1 cellular context compared by ENCODE assay signal in genomic region chr18:2171840-2172625, GRCh38.
TF ChIP-seq lines count a peak whose summit lies in the region.

No MANE protein-coding gene starts in this region.

TF ChIP-seq in HepG2, 621 proteins besides CTCF, POLR2A, EP300 and RAD21 (continued from another document):
- TF ChIP-seq, protein P1, sequence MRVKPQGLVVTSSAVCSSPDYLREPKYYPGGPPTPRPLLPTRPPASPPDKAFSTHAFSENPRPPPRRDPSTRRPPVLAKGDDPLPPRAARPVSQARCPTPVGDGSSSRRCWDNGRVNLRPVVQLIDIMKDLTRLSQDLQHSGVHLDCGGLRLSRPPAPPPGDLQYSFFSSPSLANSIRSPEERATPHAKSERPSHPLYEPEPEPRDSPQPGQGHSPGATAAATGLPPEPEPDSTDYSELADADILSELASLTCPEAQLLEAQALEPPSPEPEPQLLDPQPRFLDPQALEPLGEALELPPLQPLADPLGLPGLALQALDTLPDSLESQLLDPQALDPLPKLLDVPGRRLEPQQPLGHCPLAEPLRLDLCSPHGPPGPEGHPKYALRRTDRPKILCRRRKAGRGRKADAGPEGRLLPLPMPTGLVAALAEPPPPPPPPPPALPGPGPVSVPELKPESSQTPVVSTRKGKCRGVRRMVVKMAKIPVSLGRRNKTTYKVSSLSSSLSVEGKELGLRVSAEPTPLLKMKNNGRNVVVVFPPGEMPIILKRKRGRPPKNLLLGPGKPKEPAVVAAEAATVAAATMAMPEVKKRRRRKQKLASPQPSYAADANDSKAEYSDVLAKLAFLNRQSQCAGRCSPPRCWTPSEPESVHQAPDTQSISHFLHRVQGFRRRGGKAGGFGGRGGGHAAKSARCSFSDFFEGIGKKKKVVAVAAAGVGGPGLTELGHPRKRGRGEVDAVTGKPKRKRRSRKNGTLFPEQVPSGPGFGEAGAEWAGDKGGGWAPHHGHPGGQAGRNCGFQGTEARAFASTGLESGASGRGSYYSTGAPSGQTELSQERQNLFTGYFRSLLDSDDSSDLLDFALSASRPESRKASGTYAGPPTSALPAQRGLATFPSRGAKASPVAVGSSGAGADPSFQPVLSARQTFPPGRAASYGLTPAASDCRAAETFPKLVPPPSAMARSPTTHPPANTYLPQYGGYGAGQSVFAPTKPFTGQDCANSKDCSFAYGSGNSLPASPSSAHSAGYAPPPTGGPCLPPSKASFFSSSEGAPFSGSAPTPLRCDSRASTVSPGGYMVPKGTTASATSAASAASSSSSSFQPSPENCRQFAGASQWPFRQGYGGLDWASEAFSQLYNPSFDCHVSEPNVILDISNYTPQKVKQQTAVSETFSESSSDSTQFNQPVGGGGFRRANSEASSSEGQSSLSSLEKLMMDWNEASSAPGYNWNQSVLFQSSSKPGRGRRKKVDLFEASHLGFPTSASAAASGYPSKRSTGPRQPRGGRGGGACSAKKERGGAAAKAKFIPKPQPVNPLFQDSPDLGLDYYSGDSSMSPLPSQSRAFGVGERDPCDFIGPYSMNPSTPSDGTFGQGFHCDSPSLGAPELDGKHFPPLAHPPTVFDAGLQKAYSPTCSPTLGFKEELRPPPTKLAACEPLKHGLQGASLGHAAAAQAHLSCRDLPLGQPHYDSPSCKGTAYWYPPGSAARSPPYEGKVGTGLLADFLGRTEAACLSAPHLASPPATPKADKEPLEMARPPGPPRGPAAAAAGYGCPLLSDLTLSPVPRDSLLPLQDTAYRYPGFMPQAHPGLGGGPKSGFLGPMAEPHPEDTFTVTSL (CRISPR knock-in tag; IDR thresholded peaks at IDR 0.05; ENCODE audit: borderline replicate concordance) = 0 out of 2 replicates have a peak, but pooled peaks have one; percentile 40
- TF ChIP-seq ZNF574 (CRISPR knock-in tag; IDR thresholded peaks at IDR 0.05) = no peak
- TF ChIP-seq ZNF44 (CRISPR knock-in tag; IDR thresholded peaks at IDR 0.05) = peak; percentile 95; the same call in 1 of the 2 replicates
- no peak for TF ChIP-seq HIC2 (CRISPR knock-in tag; IDR thresholded peaks at IDR 0.05; ENCODE audit: low read depth)
- TF ChIP-seq HNF4G (IDR thresholded peaks at IDR 0.05; ENCODE audit: borderline replicate concordance, low read depth, low read length) = peak; percentile 37; the same call in 1 of the 2 replicates
- no peak for TF ChIP-seq HNF4G (CRISPR knock-in tag; IDR thresholded peaks at IDR 0.05; ENCODE audit: borderline replicate concordance, low read depth)
- TF ChIP-seq CEBPB (IDR thresholded peaks at IDR 0.05; ENCODE audit: borderline replicate concordance, low read depth, low read length) = 0 out of 2 replicates have a peak, but pooled peaks have one; percentile 14
- no peak for TF ChIP-seq MXI1 (IDR thresholded peaks at IDR 0.05; ENCODE audit: borderline replicate concordance, low read depth, low read length)
